In genomic region chr18:57837917-57838548, GRCh38 we compare ENCODE assay signal across 8 cellular contexts. TPM values are rescaled to one million over a fixed set of nuclear protein-coding genes. Genes with fewer than 3 reads are reported as not detected.
DNase-seq lines count a peak whose midpoint lies in the region; ATAC-seq, FAIRE-seq and TF ChIP-seq lines count a peak whose summit lies in the region.

No MANE protein-coding gene starts in this region.

- RAD21 ChIA-PET in HCT116 (lab: Charles Lee; ENCODE audit: low non-redundant PET in 1 of 2, low total read pairs in 2 of 2, uncharacterized antibody in 2 of 2, unreplicated experiment in 2 of 2), result interaction anchor here in 1 of 2 experiments (0.7 kb wide), 2 partner anchors 66 to 284 kb away, joined by 3 read pairs; no protein-coding TSS in a partner anchor

- ATAC-seq in HCT116 (peak; percentile 79), body of pancreas (no peak), heart left ventricle (no peak)

- intact Hi-C loops in HCT116 (cut with micrococcal nuclease), result no loop called here
- intact Hi-C loops in body of pancreas (cut with DNase I), result no loop called here
- intact Hi-C loops in heart left ventricle (cut with DNase I), result no loop called here

- H3K9me3 ChIP-seq in HCT116 (ENCODE audit: control insufficient read depth in 1 of 2, insufficient read depth in 1 of 2, low read depth in 1 of 2, low read length in 2 of 2) (no peaks in the 10 kb centered on the region), body of pancreas (no peaks in the 10 kb centered on the region), heart left ventricle (no peaks in the 10 kb centered on the region)

- no peaks in the 10 kb centered on the region for H3K79me2 ChIP-seq in HCT116 (ENCODE audit: insufficient read depth, low read length)

- TF ChIP-seq POLR2A in HCT116 (IDR thresholded peaks at IDR 0.05; ENCODE audit: borderline replicate concordance, extremely low read depth, insufficient read depth, insufficient read length) (no peak), body of pancreas (IDR thresholded peaks at IDR 0.05) (no peak), heart left ventricle (IDR thresholded peaks at IDR 0.05) (no peak)

- TF ChIP-seq CTCF in HCT116 (IDR thresholded peaks at IDR 0.05 in 2 of 3, conservative IDR thresholded peaks at IDR 0.05 in 1 of 3; ENCODE audit: borderline replicate concordance in 1 of 3, insufficient read depth in 1 of 3, low read depth in 2 of 3, low read length in 2 of 3) (no peak), body of pancreas (IDR thresholded peaks at IDR 0.05) (no peak), heart left ventricle (IDR thresholded peaks at IDR 0.05) (no peak)

- H3K9me2 ChIP-seq in HCT116 (ENCODE audit: insufficient read depth), result no peaks in the 10 kb centered on the region

- peak overlapping the region in 1 of 2 experiments; percentile 20; a peak in 2 of 4 replicates for H3K4me3 ChIP-seq in HCT116 (replicated peaks in 1 of 2; ENCODE audit: low read depth in 1 of 2, low read length in 2 of 2)
- H3K4me3 ChIP-seq in body of pancreas, result no peak overlapping the region
- H3K4me3 ChIP-seq in heart left ventricle, result no peak overlapping the region

- peaks cover 0 to 18% of the 10 kb centered on the region in 2 experiments; a peak in 2 of 4 replicates for H3K4me1 ChIP-seq in HCT116 (ENCODE audit: control insufficient read depth in 1 of 2, insufficient read depth in 2 of 2, low read length in 2 of 2)
- H3K4me1 ChIP-seq in body of pancreas, result no peaks in the 10 kb centered on the region
- H3K4me1 ChIP-seq in heart left ventricle, result peaks cover 0 to 9% (median 0%) of the 10 kb centered on the region in 12 donors

- peak overlapping the region; percentile 8 for H2AFZ ChIP-seq in HCT116 (ENCODE audit: low read depth, low read length, poor library complexity, severe bottlenecking)

- CTCF ChIA-PET in HCT116 (lab: Charles Lee), result no interaction called here

- H3K36me3 ChIP-seq in HCT116 (ENCODE audit: control insufficient read depth in 1 of 2, insufficient read depth in 2 of 2, low read length in 2 of 2) (no peaks in the 10 kb centered on the region), body of pancreas (replicated peaks in 1 of 2; ENCODE audit: insufficient read depth in 1 of 2, low read depth in 2 of 2) (no peaks in the 10 kb centered on the region), heart left ventricle (no peaks in the 10 kb centered on the region)

- 81 to 85% methylated on average over 12 of the region's 12 CpGs for WGBS in body of pancreas, 2 donors
- 83 to 85% (median 85%) methylated on average over 12 of the region's 12 CpGs for WGBS in heart left ventricle, 4 donors

- peak; percentile 96 for FAIRE-seq in GM18507 (lab: Jason Lieb, UNC)

- H3K4me2 ChIP-seq in HCT116 (ENCODE audit: low read length), result peak overlapping the region; percentile 31

- H3K9ac ChIP-seq in HCT116 (ENCODE audit: low read length), result no peak overlapping the region

- H3K27me3 ChIP-seq in HCT116 (ENCODE audit: insufficient read depth, low read length) (no peaks in the 10 kb centered on the region), body of pancreas (no peaks in the 10 kb centered on the region), heart left ventricle (no peaks in the 10 kb centered on the region)

- no TSS peak for BruUV-seq in HCT116 (replicated peaks; lab: Mats Ljungman, UMichigan)

- DNase-seq in GM18507 (ENCODE audit: extremely low spot score, insufficient read length, low read depth) (no peak), HCT116 (ENCODE audit: low read depth, low spot score) (no peak), OCI-M1 (lab: John Stamatoyannopoulos, UW) (peak; percentile 40), lung microvascular endothelial cell (ENCODE audit: low read depth in 2 of 2) (peak; percentile 76 to 84), body of pancreas (no peak), midbrain (lab: John Stamatoyannopoulos, UW) (no peak), iPS-NIHi7 (ENCODE audit: extremely low spot score) (no peak), heart left ventricle (no peak)

- no peaks in the 10 kb centered on the region for H4K20me1 ChIP-seq in HCT116 (ENCODE audit: insufficient read depth)

- TF ChIP-seq RAD21 in HCT116 (IDR thresholded peaks at IDR 0.05; ENCODE audit: low read depth), result no peak

- no peak overlapping the region for H3K27ac ChIP-seq in HCT116 (ENCODE audit: low read depth, low read length)
- H3K27ac ChIP-seq in body of pancreas, result no peak overlapping the region
- H3K27ac ChIP-seq in heart left ventricle, result no peak overlapping the region

- POLR2A ChIA-PET in HCT116 (lab: Charles Lee), result interaction anchor here (0.7 to 0.9 kb wide), 2 partner anchors 9 to 11 kb away, joined by 3 read pairs; no protein-coding TSS in a partner anchor

TF ChIP-seq in HCT116, 20 proteins besides CTCF, POLR2A, EP300 and RAD21:
- TF ChIP-seq SP1 (IDR thresholded peaks at IDR 0.05; ENCODE audit: low read depth) (no peak), EZH2 (IDR thresholded peaks at IDR 0.05) (no peak), TCF7L2 (IDR thresholded peaks at IDR 0.05; ENCODE audit: borderline replicate concordance, extremely low read depth, insufficient read depth, insufficient read length) (no peak), POLR2AphosphoS5 (IDR thresholded peaks at IDR 0.05; ENCODE audit: low read depth, low read length) (no peak), JUND (IDR thresholded peaks at IDR 0.05) (no peak), FOSL1 (IDR thresholded peaks at IDR 0.05; ENCODE audit: low read depth) (no peak), ZNF274 (IDR thresholded peaks at IDR 0.05; ENCODE audit: low read depth, low read length) (no peak), SRF (IDR thresholded peaks at IDR 0.05; ENCODE audit: low read depth) (no peak), EZH2phosphoT487 (IDR thresholded peaks at IDR 0.05; ENCODE audit: borderline replicate concordance) (no peak), SIN3A (IDR thresholded peaks at IDR 0.05; ENCODE audit: low read depth) (no peak), MAX (IDR thresholded peaks at IDR 0.05) (no peak)
TF ChIP-seq in HCT116: peak in this region for 0.

RNA-seq across cellular contexts. Expression of gene ATP8B1, which starts 34.9 kb away (rescaled TPM):
- total RNA-seq in HCT116 (2021; ENCODE audit: unreplicated experiment), result 15.9 TPM
- polyA plus RNA-seq in HCT116 (2012), result 8.1 and 8.6 TPM in 2 replicates
- 10.5 and 33.3 TPM in 2 replicates for total RNA-seq in lung microvascular endothelial cell
- 10 to 100 TPM; 18.5 to 41.5 TPM for total RNA-seq in body of pancreas
- 10 to 100 TPM in 1 of 9 donors, 1 to 10 TPM in 8; 5.3 to 12.8 (median 6.5) TPM for total RNA-seq in heart left ventricle
- 1 to 10 TPM; 3.0 to 3.7 TPM for polyA plus RNA-seq in heart left ventricle

Comparison
In these comparisons a context has a peak if more than half of its experiments do, and no peak if none do; other contexts are left out.
1. DNase-seq: peak in OCI-M1 (single experiment) and lung microvascular endothelial cell (2 of 2); none in GM18507 (single experiment), HCT116 (single experiment), body of pancreas (0 of 4), midbrain (single experiment), iPS-NIHi7 (single experiment) and heart left ventricle (0 of 5).